Comparison of ENCODE assay signal across 26 cellular contexts in genomic region chr2:189535433-189535832, GRCh38. TPM values are rescaled to one million over a fixed set of nuclear protein-coding genes. Genes with fewer than 3 reads are reported as not detected.
DNase-seq lines count a peak whose midpoint lies in the region; ATAC-seq and TF ChIP-seq lines count a peak whose summit lies in the region.
"Had no signal": no experiment of that assay in that cellular context is flagged by ENCODE, and none has a peak within 500 bp of the region (broad histone marks: within the 10 kb centered on the region; RNA-seq: fewer than 3 reads in every experiment).

No MANE protein-coding gene starts in this region.

- H3K9me3 Mint-ChIP-seq in HFFc6 (no peaks in the 10 kb centered on the region), chondrocyte (ENCODE audit: low read depth) (no peaks in the 10 kb centered on the region), T-cell (no peaks in the 10 kb centered on the region)
- H3K9me3 Mint-ChIP-seq: CD8-positive, alpha-beta memory T cell had no signal

- H3K4me1 ChIP-seq in osteoblast (ENCODE audit: insufficient read depth, low read length): peaks cover 14% of the 10 kb centered on the region
- peaks cover 0 to 27% (median 0%) of the 10 kb centered on the region in 4 donors for H3K4me1 ChIP-seq in transverse colon
- H3K4me1 ChIP-seq in suprapubic skin: peaks cover 26% of the 10 kb centered on the region
- H3K4me1 ChIP-seq: breast epithelium had no signal

- H3K36me3 Mint-ChIP-seq in HFFc6 (ENCODE audit: low read depth) (no peaks in the 10 kb centered on the region), chondrocyte (ENCODE audit: low read depth) (peaks cover 2% of the 10 kb centered on the region), T-cell (no peaks in the 10 kb centered on the region)
- H3K36me3 Mint-ChIP-seq: activated naive CD4-positive, alpha-beta T cell treated with anti-CD3 and anti-CD28 coated beads, Interleukin-2, amount 50 U/mL, for 72 hours; CD8-positive, alpha-beta memory T cell; memory B cell had no signal

- no peak overlapping the region for H3K4me3 Mint-ChIP-seq in HFFc6
- no peak overlapping the region for H3K4me3 Mint-ChIP-seq in chondrocyte (ENCODE audit: unreplicated experiment)
- H3K4me3 Mint-ChIP-seq in T-cell: no peak overlapping the region
- H3K4me3 Mint-ChIP-seq: CD8-positive, alpha-beta memory T cell; memory B cell had no signal

- no peaks in the 10 kb centered on the region for H3K36me3 ChIP-seq in osteoblast (ENCODE audit: insufficient read depth, low read length)
- no peaks in the 10 kb centered on the region for H3K36me3 ChIP-seq in transverse colon
- no peaks in the 10 kb centered on the region for H3K36me3 ChIP-seq in suprapubic skin
- H3K36me3 ChIP-seq: breast epithelium, right lobe of liver, WERI-Rb-1 had no signal

- H3K9me3 ChIP-seq in osteoblast (ENCODE audit: low read depth, low read length): no peaks in the 10 kb centered on the region
- H3K9me3 ChIP-seq in transverse colon: no peaks in the 10 kb centered on the region
- no peaks in the 10 kb centered on the region for H3K9me3 ChIP-seq in suprapubic skin
- H3K9me3 ChIP-seq: breast epithelium, right lobe of liver had no signal

- POLR2A ChIA-PET in T-cell (lab: Charles Lee): no interaction called here

- H3K4me2 ChIP-seq in osteoblast (ENCODE audit: insufficient read depth, low read length): no peak overlapping the region

- no peaks in the 10 kb centered on the region for H4K20me1 ChIP-seq in osteoblast (ENCODE audit: insufficient read depth, low read length)

- intact Hi-C loops in transverse colon (cut with DNase I; ENCODE audit: low total_unique reads): no loop called here

- H3K4me3 ChIP-seq in osteoblast (ENCODE audit: insufficient read depth, low read length): no peak overlapping the region
- H3K4me3 ChIP-seq in transverse colon: no peak overlapping the region
- H3K4me3 ChIP-seq in suprapubic skin: no peak overlapping the region
- H3K4me3 ChIP-seq: breast epithelium, right lobe of liver had no signal

- TF ChIP-seq POLR2A in transverse colon (IDR thresholded peaks at IDR 0.05) (no peak), suprapubic skin (IDR thresholded peaks at IDR 0.05) (no peak)

- H3K4me1 Mint-ChIP-seq in HFFc6 (ENCODE audit: low read depth) (peaks cover 17% of the 10 kb centered on the region), chondrocyte (ENCODE audit: low read depth) (peaks cover 31% of the 10 kb centered on the region), T-cell (no peaks in the 10 kb centered on the region)
- H3K4me1 Mint-ChIP-seq: CD8-positive, alpha-beta memory T cell; memory B cell had no signal

- H2AFZ ChIP-seq in osteoblast (ENCODE audit: low read length): peak overlapping the region; percentile 13

- H3K27me3 Mint-ChIP-seq in HFFc6 (ENCODE audit: insufficient read depth) (peaks cover 3% of the 10 kb centered on the region; the same call in 1 of the 2 replicates), chondrocyte (ENCODE audit: low read depth) (no peaks in the 10 kb centered on the region), T-cell (peaks cover 6 to 10% of the 10 kb centered on the region in 2 donors)

- no peak for TF ChIP-seq EP300 in transverse colon (IDR thresholded peaks at IDR 0.05; ENCODE audit: low read depth)
- TF ChIP-seq EP300 in suprapubic skin (IDR thresholded peaks at IDR 0.05): no peak

- ATAC-seq in T-cell (replicated peaks in 1 of 4): no peak
- ATAC-seq: activated naive CD4-positive, alpha-beta T cell treated with anti-CD3 and anti-CD28 coated beads, Interleukin-2, amount 50 U/mL, for 72 hours had no signal

- peak overlapping the region; percentile 72 for H3K27ac ChIP-seq in osteoblast (ENCODE audit: low read depth, low read length)
- H3K27ac ChIP-seq in transverse colon: peak overlapping the region in 3 of 4 donors; percentile 23 to 28 (median 25)
- H3K27ac ChIP-seq in suprapubic skin: no peak overlapping the region
- H3K27ac ChIP-seq: WERI-Rb-1 had no signal

- CTCF ChIA-PET in T-cell (lab: Charles Lee): no interaction called here

- DNase-seq in HFFc6 (no peak), chondrocyte (ENCODE audit: low spot score) (no peak), osteoblast (ENCODE audit: insufficient read length, low spot score, missing footprints) (no peak), transverse colon (no peak), suprapubic skin (ENCODE audit: low spot score in 2 of 2) (no peak), DMS114 treated with DMSO at 0.1 percent for 48 hours (lab: John Stamatoyannopoulos, UW; ENCODE audit: unreplicated experiment) (no peak), T-cell (no peak)
- DNase-seq: activated CD4-positive, alpha-beta T cell treated with anti-CD3 and anti-CD28 coated beads for 4 hours; activated CD8-positive, alpha-beta memory T cell treated with anti-CD3 and anti-CD28 coated beads for 24 hours; activated T-cell treated with anti-CD3 and anti-CD28 coated beads for 4 hours; CD8-positive, alpha-beta memory T cell; DMS153; effector CD4-positive, alpha-beta T cell; NCI-H1436 treated with DMSO at 0.1 percent for 48 hours; NCI-H345; NCI-H748 treated with DMSO at 0.1 percent for 48 hours; posterior cingulate gyrus; right lobe of liver; SIG-M5; stimulated activated CD4-positive, alpha-beta T cell treated with anti-CD3 and anti-CD28 coated beads, Interleukin-4, amount 100 ng/mL, for 24 hours; SW 1271; T-helper 9 cell; WERI-Rb-1 had no signal

- H3K27ac Mint-ChIP-seq in HFFc6 (peak overlapping the region; percentile 70; the same call in 1 of the 2 replicates), chondrocyte (ENCODE audit: unreplicated experiment) (peak overlapping the region; percentile 69), T-cell (no peak overlapping the region)
- H3K27ac Mint-ChIP-seq: activated naive CD4-positive, alpha-beta T cell treated with anti-CD3 and anti-CD28 coated beads, Interleukin-2, amount 50 U/mL, for 72 hours; CD8-positive, alpha-beta memory T cell; memory B cell had no signal

- no peaks in the 10 kb centered on the region for H3K79me2 ChIP-seq in osteoblast (ENCODE audit: insufficient read depth, low read length)

- H3K27me3 ChIP-seq in osteoblast (ENCODE audit: insufficient read depth, low read length): no peaks in the 10 kb centered on the region
- H3K27me3 ChIP-seq in transverse colon: no peaks in the 10 kb centered on the region
- no peaks in the 10 kb centered on the region for H3K27me3 ChIP-seq in suprapubic skin
- H3K27me3 ChIP-seq: breast epithelium, right lobe of liver had no signal

- in situ Hi-C loops in transverse colon (cut with MboI; ENCODE audit: low pct_ligation_motif_present in 1 of 4, low pct_unique_long_range_greater_than_20kb in 1 of 4, low sequenced_read_pairs in 3 of 4): no loop called here

- TF ChIP-seq CTCF in HFFc6 (IDR thresholded peaks at IDR 0.05) (no peak), chondrocyte (IDR thresholded peaks at IDR 0.05) (no peak), osteoblast (IDR thresholded peaks at IDR 0.05; ENCODE audit: extremely low read depth, low read depth, low read length) (no peak), transverse colon (IDR thresholded peaks at IDR 0.05) (no peak), suprapubic skin (IDR thresholded peaks at IDR 0.05) (no peak)

RNA-seq across cellular contexts. Expression of gene SLC40A1, which starts 45.2 kb away (rescaled TPM):
- total RNA-seq in HFFc6 (2021; fragmentation: NEBNext Ultra II Directional; extraction: Animal tissue kit (Norgen Biotek cat#: 25700)): not detected
- 15.0 to 21.7 TPM (median 20.3 TPM) in 3 replicates for total RNA-seq in chondrocyte
- total RNA-seq in osteoblast: 10.9 and 13.6 TPM in 2 replicates
- 100 to 1,000 TPM in 2 of 4 donors, 10 to 100 TPM in 2; 26.3 to 345 (median 186) TPM for total RNA-seq in transverse colon
- total RNA-seq in suprapubic skin: 10 to 100 TPM; 17.2 to 33.6 (median 19.6) TPM
- total RNA-seq in T-cell: 10 to 100 TPM; 20.7 to 43.7 (median 24.6) TPM

Comparison
In these comparisons a context has a peak if more than half of its experiments do, and no peak if none do; other contexts are left out.
1. H3K27ac Mint-ChIP-seq: peak in HFFc6 (single experiment) and chondrocyte (single experiment); none in T-cell (0 of 2).
2. RNA of gene SLC40A1, which starts 45.2 kb away (total RNA-seq): 26.3 to 345 TPM in transverse colon, 20.7 to 43.7 TPM in T-cell, 17.2 to 33.6 TPM in suprapubic skin, 15.0 to 21.7 TPM in chondrocyte and 10.9 to 13.6 TPM in osteoblast; not detected in HFFc6; every median in the first group is over 10 times any median in the second.